In the genomic region with DNA sequence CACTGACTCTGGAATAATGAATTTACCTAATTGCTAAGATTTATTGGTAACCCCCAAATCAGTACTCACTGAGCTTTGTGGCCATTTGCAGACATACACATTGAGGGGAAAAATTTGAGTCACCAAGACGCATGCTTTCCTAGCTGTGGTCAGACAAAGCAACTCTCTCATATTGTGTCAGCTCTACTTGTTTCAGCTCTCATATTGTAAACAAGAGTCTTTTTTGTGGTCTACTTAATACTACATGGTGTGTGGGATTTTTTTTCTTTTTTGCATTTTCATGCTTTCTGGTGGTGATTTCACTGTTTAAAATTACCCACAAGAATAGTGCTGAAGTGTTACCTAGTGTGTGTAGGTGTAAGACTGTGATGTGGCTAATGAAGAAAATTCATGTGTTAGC, we compare ENCODE assay signal across 14 cellular contexts.
DNase-seq lines count a peak whose midpoint lies in the region; ATAC-seq and TF ChIP-seq lines count a peak whose summit lies in the region.
"Had no signal": no experiment of that assay in that cellular context is flagged by ENCODE, and none has a peak within 500 bp of the region (broad histone marks: within the 10 kb centered on the region; RNA-seq: fewer than 3 reads in every experiment).

No MANE protein-coding gene starts in this region.

- POLR2A ChIA-PET in GM10248 (lab: Yijun Ruan, JAX): no interaction called here

- no peaks in the 10 kb centered on the region for H3K4me1 ChIP-seq in HAP-1

- peak; percentile 3 for DNase-seq in amniotic epithelial cell (ENCODE audit: low read depth)
- no peak for DNase-seq in GM10248 (ENCODE audit: extremely low spot score)
- no peak for DNase-seq in T1000 (lab: John Stamatoyannopoulos, UW)
- DNase-seq in HAP-1 (ENCODE audit: low spot score in 2 of 2): no peak
- no peak for DNase-seq in activated CD4-positive, alpha-beta T cell treated with anti-CD3 and anti-CD28 coated beads, Interleukin-2, amount 50 U/mL, for 48 hours
- DNase-seq: GDM1, GOT3, KBM-7, mucosa of descending colon, retina, RPMI8226 had no signal

- H3K36me3 ChIP-seq in HAP-1 (replicated peaks): no peaks in the 10 kb centered on the region

- H3K9me3 ChIP-seq in HAP-1: no peaks in the 10 kb centered on the region

- ATAC-seq in GM18870 (IDR thresholded peaks at IDR 0.05; ENCODE audit: unreplicated experiment): peak; percentile 100
- peak; percentile 94 for ATAC-seq in GM21576 (IDR thresholded peaks at IDR 0.05; ENCODE audit: unreplicated experiment)
- peak; percentile 87 for ATAC-seq in HG03064 (IDR thresholded peaks at IDR 0.05; ENCODE audit: low read depth, unreplicated experiment)
- ATAC-seq: mucosa of descending colon had no signal

- no peaks in the 10 kb centered on the region for H3K27me3 ChIP-seq in HAP-1 (ENCODE audit: low read depth)

- in situ Hi-C loops in HAP-1 (cut with MboI; ENCODE audit: low sequenced_read_pairs): no loop called here

- no peak for TF ChIP-seq CTCF in GM10248 (IDR thresholded peaks at IDR 0.05; ENCODE audit: control extremely low read depth, extremely low read depth, low read depth, missing control alignments)

- CTCF ChIA-PET in GM10248 (lab: Yijun Ruan, JAX): no interaction called here

- H3K4me3 ChIP-seq in HAP-1: no peak overlapping the region
- H3K4me3 ChIP-seq: mucosa of descending colon had no signal
